10 cellular contexts compared by ENCODE assay signal in genomic region chr3:124985358-124985757, GRCh38. TPM values are rescaled to one million over a fixed set of nuclear protein-coding genes. Genes with fewer than 3 reads are reported as not detected.
DNase-seq lines count a peak whose midpoint lies in the region; ATAC-seq and TF ChIP-seq lines count a peak whose summit lies in the region.
"Had no signal": no experiment of that assay in that cellular context is flagged by ENCODE, and none has a peak within 500 bp of the region (broad histone marks: within the 10 kb centered on the region; RNA-seq: fewer than 3 reads in every experiment).

No MANE protein-coding gene starts in this region.

- DNase-seq in CD14-positive monocyte (ENCODE audit: low spot score) (no peak), NOMO-1 treated with dmso at 0.1 percent for 144 hours (lab: John Stamatoyannopoulos, UW; ENCODE audit: unreplicated experiment) (peak; percentile 32), fibroblast of lung (ENCODE audit: low read depth in 2 of 2) (peak; percentile 84 to 86), osteocyte (ENCODE audit: extremely low spot score, unreplicated experiment) (no peak)
- DNase-seq in activated CD4-positive, alpha-beta T cell treated with anti-CD3 and anti-CD28 coated beads, Interleukin-2, amount 50 U/mL, for 4 hours: no peak
- no peak for DNase-seq in stimulated activated CD4-positive, alpha-beta T cell treated with anti-CD3 and anti-CD28 coated beads, Interleukin-1b, Interleukin-23, amount 100 ng/mL, for 48 hours
- DNase-seq: T-cell had no signal

- intact Hi-C loops in CD14-positive monocyte (cut with micrococcal nuclease): no loop called here

- H3K4me2 ChIP-seq in fibroblast of lung (ENCODE audit: extremely low read depth, insufficient read depth, low read length): peak overlapping the region; percentile 4

- H3K9me3 Mint-ChIP-seq in CD14-positive monocyte (peaks cover 0 to 8% (median 0%) of the 10 kb centered on the region in 7 donors), osteocyte (ENCODE audit: unreplicated experiment) (no peaks in the 10 kb centered on the region)
- H3K9me3 Mint-ChIP-seq: activated T-helper 1 cell treated with anti-CD3 and anti-CD28 coated beads, Interleukin-12 subunit alpha, Interleukin-12 subunit beta, Interleukin-2, Interleukin-4 antibody, amounts not matched to agents 30 ng/mL and 10 ng/mL and 1 ng/mL, durations not matched to agents 14 hours and 24 hours and 36 hours; T-cell had no signal

- H4K20me1 ChIP-seq in fibroblast of lung (ENCODE audit: control insufficient read depth, extremely low read depth, insufficient read depth, low read length): no peaks in the 10 kb centered on the region

- H3K9ac ChIP-seq in fibroblast of lung (ENCODE audit: insufficient read depth, low read length): peak overlapping the region; percentile 16

- H3K27me3 ChIP-seq in fibroblast of lung (ENCODE audit: control insufficient read depth, insufficient read depth, low read length): no peaks in the 10 kb centered on the region

- TF ChIP-seq CTCF in CD14-positive monocyte (IDR thresholded peaks at IDR 0.05): no peak
- no peak for TF ChIP-seq CTCF in fibroblast of lung (conservative IDR thresholded peaks at IDR 0.05 in 1 of 2, IDR thresholded peaks at IDR 0.05 in 1 of 2; ENCODE audit: low read depth in 1 of 2, low read length in 2 of 2)
- TF ChIP-seq CTCF in osteocyte (IDR thresholded peaks at IDR 0.05): no peak

- no peaks in the 10 kb centered on the region for H3K9me3 ChIP-seq in fibroblast of lung (ENCODE audit: control insufficient read depth, insufficient read depth, low read depth, low read length)

- no peak overlapping the region for H3K4me3 ChIP-seq in fibroblast of lung (replicated peaks in 1 of 4; ENCODE audit: control extremely low read depth in 1 of 4, insufficient read depth in 1 of 4, low read depth in 3 of 4, low read length in 4 of 4)

- H3K27ac ChIP-seq in fibroblast of lung (ENCODE audit: insufficient read depth, low read length): peak overlapping the region; percentile 86

- peaks cover 3% of the 10 kb centered on the region for H3K79me2 ChIP-seq in fibroblast of lung (ENCODE audit: control insufficient read depth, insufficient read depth, low read length)

- peaks cover 9 to 18% of the 10 kb centered on the region in 2 donors for H3K36me3 Mint-ChIP-seq in CD14-positive monocyte
- peaks cover 35% of the 10 kb centered on the region for H3K36me3 Mint-ChIP-seq in osteocyte (ENCODE audit: unreplicated experiment)

- H3K4me3 Mint-ChIP-seq in CD14-positive monocyte: peak overlapping the region in 1 of 2 donors; percentile 81
- H3K4me3 Mint-ChIP-seq in osteocyte (ENCODE audit: unreplicated experiment): peak overlapping the region; percentile 34
- H3K4me3 Mint-ChIP-seq: activated T-helper 1 cell treated with anti-CD3 and anti-CD28 coated beads, Interleukin-12 subunit alpha, Interleukin-12 subunit beta, Interleukin-2, Interleukin-4 antibody, amounts not matched to agents 30 ng/mL and 10 ng/mL and 1 ng/mL, durations not matched to agents 14 hours and 24 hours and 36 hours; T-cell had no signal

- H3K36me3 ChIP-seq in fibroblast of lung (ENCODE audit: control insufficient read depth, insufficient read depth, low read length): peaks cover 20% of the 10 kb centered on the region

- H3K27ac Mint-ChIP-seq in CD14-positive monocyte (peak overlapping the region; percentile 70 to 93 (median 84)), osteocyte (ENCODE audit: unreplicated experiment) (peak overlapping the region; percentile 92)
- H3K27ac Mint-ChIP-seq: activated T-helper 1 cell treated with anti-CD3 and anti-CD28 coated beads, Interleukin-12 subunit alpha, Interleukin-12 subunit beta, Interleukin-2, Interleukin-4 antibody, amounts not matched to agents 30 ng/mL and 10 ng/mL and 1 ng/mL, durations not matched to agents 14 hours and 24 hours and 36 hours; T-cell had no signal

- H3K4me1 Mint-ChIP-seq in CD14-positive monocyte (peaks cover 45% of the 10 kb centered on the region), osteocyte (ENCODE audit: unreplicated experiment) (peaks cover 23% of the 10 kb centered on the region)
- H3K4me1 Mint-ChIP-seq: T-cell had no signal

- H3K4me1 ChIP-seq in fibroblast of lung (ENCODE audit: control insufficient read depth, extremely low read depth, insufficient read depth, low read length): peaks cover 13% of the 10 kb centered on the region

- ATAC-seq in HG03342 (IDR thresholded peaks at IDR 0.05; ENCODE audit: unreplicated experiment) (no peak), GM18873 (IDR thresholded peaks at IDR 0.05; ENCODE audit: low FRiP score, unreplicated experiment) (no peak)
- ATAC-seq: T-cell had no signal

- no peak overlapping the region for H2AFZ ChIP-seq in fibroblast of lung (ENCODE audit: low read length)

- H3K27me3 Mint-ChIP-seq in CD14-positive monocyte (ENCODE audit: low read depth in 3 of 3) (no peaks in the 10 kb centered on the region), osteocyte (ENCODE audit: unreplicated experiment) (no peaks in the 10 kb centered on the region)
- H3K27me3 Mint-ChIP-seq: T-cell had no signal

RNA-seq across cellular contexts. Expression of gene MUC13, which starts 50.8 kb away (rescaled TPM):
- not detected for polyA plus RNA-seq in CD14-positive monocyte
- total RNA-seq in fibroblast of lung: under 0.01 TPM in 1 of 2 replicates, not detected in the other
- not detected in 2 replicates for polyA plus RNA-seq in fibroblast of lung
- not detected in 2 replicates for polyA plus RNA-seq in fibroblast of lung (2012)
- not detected in 2 replicates for polyA minus RNA-seq in fibroblast of lung (ENCODE audit: low replicate concordance)
- not detected in 2 replicates for total RNA-seq in osteocyte
- total RNA-seq: activated T-helper 1 cell treated with anti-CD3 and anti-CD28 coated beads, Interleukin-12 subunit alpha, Interleukin-12 subunit beta, Interleukin-2, Interleukin-4 antibody, amounts not matched to agents 30 ng/mL and 10 ng/mL and 1 ng/mL, durations not matched to agents 14 hours and 24 hours and 36 hours had no signal

Comparison
In these comparisons a context has a peak if more than half of its experiments do, and no peak if none do; other contexts are left out.
1. DNase-seq: peak in NOMO-1 treated with dmso at 0.1 percent for 144 hours (single experiment) and fibroblast of lung (2 of 2); none in CD14-positive monocyte (single experiment), osteocyte (single experiment), activated CD4-positive, alpha-beta T cell treated with anti-CD3 and anti-CD28 coated beads, Interleukin-2, amount 50 U/mL, for 4 hours (0 of 2) and stimulated activated CD4-positive, alpha-beta T cell treated with anti-CD3 and anti-CD28 coated beads, Interleukin-1b, Interleukin-23, amount 100 ng/mL, for 48 hours (single experiment).